Comparison of ENCODE assay signal across 16 cellular contexts in the genomic region with DNA sequence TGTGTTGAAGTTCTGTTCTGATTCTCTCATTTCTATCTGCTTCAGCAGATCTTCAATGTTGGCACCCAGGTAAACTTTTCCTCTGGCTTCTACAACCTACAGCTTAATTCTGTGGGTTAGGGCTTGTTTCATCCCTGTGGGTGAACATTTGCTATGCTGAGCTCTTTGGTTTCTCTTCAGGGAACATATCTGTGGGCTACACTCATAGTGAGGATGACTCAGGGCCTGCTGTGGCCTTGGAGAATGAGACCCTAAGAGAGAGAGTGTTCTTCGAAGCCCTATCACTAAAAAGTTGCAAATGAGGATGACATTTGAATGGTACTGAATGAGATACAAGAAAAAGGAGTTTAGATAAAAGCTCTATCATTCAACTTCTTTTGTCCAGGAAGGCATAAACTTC.
DNase-seq lines count a peak whose midpoint lies in the region; ATAC-seq, FAIRE-seq and TF ChIP-seq lines count a peak whose summit lies in the region.
"Had no signal": no experiment of that assay in that cellular context is flagged by ENCODE, and none has a peak within 500 bp of the region (broad histone marks: within the 10 kb centered on the region; RNA-seq: fewer than 3 reads in every experiment).

No MANE protein-coding gene starts in this region.

- POLR2A ChIA-PET in activated CD8-positive, alpha-beta T cell treated with anti-CD3 and anti-CD28 coated beads for 36 hours (lab: Charles Lee) = interaction anchor here (0.7 to 1.8 kb wide), 4 partner anchors 9 to 353 kb away, joined by 3 to 5 read pairs (median 4); no protein-coding TSS in a partner anchor
- POLR2A ChIA-PET in H1 (lab: Charles Lee; ENCODE audit: partially characterized antibody) = no interaction called here

- no peak overlapping the region for H3K4ac ChIP-seq in H1 (replicated peaks; ENCODE audit: insufficient read length, low read depth, low read length)

- intact Hi-C loops in activated CD8-positive, alpha-beta T cell treated with anti-CD3 and anti-CD28 coated beads for 36 hours (cut with micrococcal nuclease) = loop anchor here (5.0 kb wide), 2 partner anchors 38 to 117 kb away; no protein-coding TSS in a partner anchor
- intact Hi-C loops in thyroid gland (cut with DNase I) = no loop called here

- H2BK5ac ChIP-seq in H1 (ENCODE audit: low read depth, low read length) = no peak overlapping the region

- no peak overlapping the region for H3K27ac ChIP-seq in H1 (ENCODE audit: low read depth, low read length)
- no peak overlapping the region for H3K27ac ChIP-seq in thyroid gland
- H3K27ac ChIP-seq: SJCRH30, upper lobe of left lung had no signal

- H3K4me3 Mint-ChIP-seq in activated CD8-positive, alpha-beta T cell treated with anti-CD3 and anti-CD28 coated beads for 36 hours = peak overlapping the region; percentile 6
- H3K4me3 Mint-ChIP-seq: WTC11 had no signal

- no peak for TF ChIP-seq CTCF in activated CD8-positive, alpha-beta T cell treated with anti-CD3 and anti-CD28 coated beads for 36 hours (IDR thresholded peaks at IDR 0.05)
- no peak for TF ChIP-seq CTCF in H1 (IDR thresholded peaks at IDR 0.05; ENCODE audit: control extremely low read depth in 1 of 3, insufficient read depth in 1 of 3, low read depth in 1 of 3, low read length in 3 of 3)
- TF ChIP-seq CTCF in thyroid gland (IDR thresholded peaks at IDR 0.05) = no peak

- no peaks in the 10 kb centered on the region for H4K20me1 ChIP-seq in H1 (replicated peaks in 1 of 2; ENCODE audit: control insufficient read depth in 1 of 2, insufficient read depth in 2 of 2, low read length in 2 of 2)

- DNase-seq in activated CD4-positive, alpha-beta T cell treated with anti-CD3 and anti-CD28 coated beads for 48 hours = peak; percentile 60
- DNase-seq in activated CD4-positive, alpha-beta T cell treated with anti-CD3 and anti-CD28 coated beads for 1 hour = no peak
- peak; percentile 78 for DNase-seq in activated CD8-positive, alpha-beta T cell treated with anti-CD3 and anti-CD28 coated beads for 36 hours
- DNase-seq in H1 (ENCODE audit: low read depth in 1 of 2, low spot score in 2 of 2) (no peak), thyroid gland (no peak)
- DNase-seq in stimulated activated CD8-positive, alpha-beta memory T cell treated with anti-CD3 and anti-CD28 coated beads, Interleukin-4, amount 100 ng/mL, for 24 hours (ENCODE audit: low read depth) = peak; percentile 20
- DNase-seq: amniotic stem cell, Caco-2, NCI-H146, NCI-H748 treated with DMSO at 0.1 percent for 48 hours, SJCRH30, upper lobe of left lung had no signal

- no peak overlapping the region for H2BK120ac ChIP-seq in H1 (replicated peaks; ENCODE audit: low read depth, low read length)

- H3K27me3 Mint-ChIP-seq in activated CD8-positive, alpha-beta T cell treated with anti-CD3 and anti-CD28 coated beads for 36 hours = no peaks in the 10 kb centered on the region

- H3K36me3 Mint-ChIP-seq in activated CD8-positive, alpha-beta T cell treated with anti-CD3 and anti-CD28 coated beads for 36 hours (ENCODE audit: low read depth) = peaks cover 35% of the 10 kb centered on the region

- no peak for TF ChIP-seq POLR2A in H1 (IDR thresholded peaks at IDR 0.05; ENCODE audit: control extremely low read depth in 1 of 2, low read depth in 2 of 2, low read length in 2 of 2)
- TF ChIP-seq POLR2A in thyroid gland (IDR thresholded peaks at IDR 0.05) = no peak

- no peak overlapping the region for H2BK20ac ChIP-seq in H1 (ENCODE audit: low read length)

- peaks cover 19% of the 10 kb centered on the region for H3K9me3 Mint-ChIP-seq in activated CD8-positive, alpha-beta T cell treated with anti-CD3 and anti-CD28 coated beads for 36 hours

- ATAC-seq in activated CD8-positive, alpha-beta T cell treated with anti-CD3 and anti-CD28 coated beads for 36 hours = peak; percentile 95
- ATAC-seq in HG02840 (IDR thresholded peaks at IDR 0.05; ENCODE audit: low FRiP score, unreplicated experiment) = no peak
- ATAC-seq in GM21390 (IDR thresholded peaks at IDR 0.05; ENCODE audit: unreplicated experiment) = no peak
- ATAC-seq: WTC11 had no signal

- H2BK15ac ChIP-seq in H1 (ENCODE audit: low read length) = no peak overlapping the region

- WGBS in H1 (ENCODE audit: extremely low coverage in 1 of 2, insufficient coverage in 1 of 2, insufficient read length in 1 of 2, insufficient replicate concordance in 2 of 2, low coverage in 1 of 2, low lambda C conversion rate in 2 of 2, missing lambda C conversion rate in 1 of 2), 2 experiments = 83% methylated on average over 1 of the region's 1 CpG; no CpG with 5 or more reads in 1 of the 2 experiments
- 87 to 94% methylated on average over 1 of the region's 1 CpG for WGBS in thyroid gland, 2 donors

- H3K79me1 ChIP-seq in H1 (ENCODE audit: low read depth, low read length) = no peaks in the 10 kb centered on the region

- H3K9me3 ChIP-seq in H1 (ENCODE audit: insufficient read depth in 2 of 2, low read depth in 1 of 2, low read length in 1 of 2) = no peaks in the 10 kb centered on the region; a peak in 1 of 4 replicates
- H3K9me3 ChIP-seq in thyroid gland = no peaks in the 10 kb centered on the region
- H3K9me3 ChIP-seq: upper lobe of left lung had no signal

- H2BK12ac ChIP-seq in H1 (ENCODE audit: low read depth, low read length) = no peak overlapping the region

- H4K91ac ChIP-seq in H1 (replicated peaks; ENCODE audit: insufficient read length, low read length) = no peak overlapping the region

- peak overlapping the region; percentile 85 for H3K27ac Mint-ChIP-seq in activated CD8-positive, alpha-beta T cell treated with anti-CD3 and anti-CD28 coated beads for 36 hours
- H3K27ac Mint-ChIP-seq: WTC11 had no signal

- H3K4me2 ChIP-seq in H1 (ENCODE audit: insufficient read depth in 1 of 2, low read depth in 2 of 2, low read length in 2 of 2) = no peak overlapping the region

- peaks cover 57% of the 10 kb centered on the region for H3K4me1 Mint-ChIP-seq in activated CD8-positive, alpha-beta T cell treated with anti-CD3 and anti-CD28 coated beads for 36 hours (ENCODE audit: low read depth)
- H3K4me1 Mint-ChIP-seq: WTC11 had no signal

- no peak for TF ChIP-seq RAD21 in H1 (IDR thresholded peaks at IDR 0.05 in 1 of 2, conservative IDR thresholded peaks at IDR 0.05 in 1 of 2; ENCODE audit: low read depth in 2 of 2, low read length in 2 of 2)

- H3K14ac ChIP-seq in H1 (ENCODE audit: insufficient read length) = no peak overlapping the region

- TF ChIP-seq EP300 in H1 (IDR thresholded peaks at IDR 0.05; ENCODE audit: borderline replicate concordance in 1 of 2, low read depth in 2 of 2, low read length in 2 of 2) = no peak

- H3K56ac ChIP-seq in H1 (replicated peaks; ENCODE audit: insufficient read length, low read depth, low read length) = no peak overlapping the region

- H3K4me1 ChIP-seq in H1 (replicated peaks in 1 of 4; ENCODE audit: control insufficient read depth in 3 of 4, insufficient read depth in 4 of 4, low read length in 3 of 4) (no peaks in the 10 kb centered on the region), thyroid gland (no peaks in the 10 kb centered on the region)
- H3K4me1 ChIP-seq: SJCRH30, upper lobe of left lung had no signal

- no peak overlapping the region for H4K8ac ChIP-seq in H1 (ENCODE audit: extremely low read depth, insufficient read depth, low read length)

- H3K4me3 ChIP-seq in H1 (ENCODE audit: extremely low read depth in 1 of 4, insufficient read depth in 2 of 4, low read depth in 3 of 4, low read length in 4 of 4) (no peak overlapping the region), thyroid gland (replicated peaks in 1 of 3) (no peak overlapping the region)
- H3K4me3 ChIP-seq: SJCRH30, upper lobe of left lung had no signal

- CTCF ChIA-PET in activated CD8-positive, alpha-beta T cell treated with anti-CD3 and anti-CD28 coated beads for 36 hours (lab: Charles Lee) = interaction anchor here (0.7 to 1.4 kb wide), 5 partner anchors 8 to 394 kb away, joined by 3 to 6 read pairs (median 3); no protein-coding TSS in a partner anchor
- CTCF ChIA-PET in H1 (lab: Charles Lee; ENCODE audit: partially characterized antibody) = no interaction called here

- no peak overlapping the region for H4K5ac ChIP-seq in H1 (ENCODE audit: insufficient read length, low read depth, low read length)

- H3K23ac ChIP-seq in H1 (ENCODE audit: insufficient read length) = no peak overlapping the region

- no peak overlapping the region for H3K9ac ChIP-seq in H1 (replicated peaks in 1 of 4; ENCODE audit: extremely low read depth in 1 of 4, low read depth in 3 of 4, low read length in 3 of 4)

- peak overlapping the region; percentile 38; the same call in 1 of the 2 replicates for H2AFZ ChIP-seq in H1 (ENCODE audit: low read length)

- H2AK5ac ChIP-seq in H1 (ENCODE audit: low read depth, low read length) = no peak overlapping the region

- H3K27me3 ChIP-seq in H1 (replicated peaks in 1 of 4; ENCODE audit: control insufficient read depth in 3 of 4, extremely low read depth in 1 of 4, insufficient read depth in 3 of 4, low read length in 3 of 4) = peaks cover 0 to 1% (median 0%) of the 10 kb centered on the region in 4 experiments; a peak in 1 of 7 replicates
- H3K27me3 ChIP-seq in thyroid gland = no peaks in the 10 kb centered on the region
- H3K27me3 ChIP-seq: SJCRH30, upper lobe of left lung had no signal

- no peaks in the 10 kb centered on the region for H3K36me3 ChIP-seq in H1 (ENCODE audit: control insufficient read depth in 2 of 4, insufficient read depth in 4 of 4, low read length in 3 of 4)
- H3K36me3 ChIP-seq in thyroid gland = no peaks in the 10 kb centered on the region
- H3K36me3 ChIP-seq: SJCRH30, upper lobe of left lung had no signal

- H3K79me2 ChIP-seq in H1 (ENCODE audit: control insufficient read depth in 1 of 2, insufficient read depth in 2 of 2, low read length in 2 of 2) = no peaks in the 10 kb centered on the region

- H3K23me2 ChIP-seq in H1 (ENCODE audit: low read depth, low read length) = no peaks in the 10 kb centered on the region

- no peak for FAIRE-seq in H1 (lab: Jason Lieb, UNC)
- FAIRE-seq: A204.1 had no signal

- no peak overlapping the region for H3K18ac ChIP-seq in H1 (ENCODE audit: extremely low read depth, low read length)

TF ChIP-seq in H1, 55 proteins besides CTCF, POLR2A, EP300 and RAD21 (continues in another document):
- TF ChIP-seq CBX5 (IDR thresholded peaks at IDR 0.05; ENCODE audit: low read depth, low read length) (no peak), YY1 (IDR thresholded peaks at IDR 0.05; ENCODE audit: low read depth, low read length) (no peak), SP1 (IDR thresholded peaks at IDR 0.05; ENCODE audit: low read depth, low read length) (no peak), POLR2AphosphoS5 (IDR thresholded peaks at IDR 0.05; ENCODE audit: low read depth, low read length) (no peak), FOSL1 (IDR thresholded peaks at IDR 0.05; ENCODE audit: insufficient read depth, low read depth, low read length) (no peak), CHD1 (IDR thresholded peaks at IDR 0.05; ENCODE audit: low read depth, low read length) (no peak), SP4 (IDR thresholded peaks at IDR 0.05; ENCODE audit: low read length) (no peak), TAF7 (optimal IDR thresholded peaks at IDR 0.05; ENCODE audit: borderline replicate concordance, low read depth, low read length) (no peak), KDM4A (IDR thresholded peaks at IDR 0.05; ENCODE audit: low read depth, low read length, severe bottlenecking) (no peak), BCL11A (IDR thresholded peaks at IDR 0.05; ENCODE audit: low read depth in 2 of 2, low read length in 2 of 2) (no peak), HDAC2 (IDR thresholded peaks at IDR 0.05; ENCODE audit: borderline replicate concordance in 1 of 2, low read depth in 2 of 2, low read length in 2 of 2) (no peak)

Comparison
In these comparisons a context has a peak if more than half of its experiments do, and no peak if none do; other contexts are left out.
1. DNase-seq: peak in activated CD4-positive, alpha-beta T cell treated with anti-CD3 and anti-CD28 coated beads for 48 hours (single experiment), activated CD8-positive, alpha-beta T cell treated with anti-CD3 and anti-CD28 coated beads for 36 hours (single experiment) and stimulated activated CD8-positive, alpha-beta memory T cell treated with anti-CD3 and anti-CD28 coated beads, Interleukin-4, amount 100 ng/mL, for 24 hours (single experiment); none in activated CD4-positive, alpha-beta T cell treated with anti-CD3 and anti-CD28 coated beads for 1 hour (single experiment), H1 (0 of 2) and thyroid gland (0 of 2).